ENCODE assay signal across 10 cellular contexts in genomic region chr2:217797661-217798069, GRCh38.
DNase-seq lines count a peak whose midpoint lies in the region; ATAC-seq, FAIRE-seq and TF ChIP-seq lines count a peak whose summit lies in the region.
"Had no signal": no experiment of that assay in that cellular context is flagged by ENCODE, and none has a peak within 500 bp of the region (broad histone marks: within the 10 kb centered on the region; RNA-seq: fewer than 3 reads in every experiment).

No MANE protein-coding gene starts in this region.

- H3K4me1 ChIP-seq in tibial artery = peaks cover 0 to 69% (median 20%) of the 10 kb centered on the region in 4 donors

- POLR2A ChIA-PET in activated CD8-positive, alpha-beta T cell treated with anti-CD3 and anti-CD28 coated beads, Interleukin-2, amount 10 ng/mL, durations not matched to agents 7 days and 5 days (lab: Charles Lee) = no interaction called here
- POLR2A ChIA-PET in activated CD8-positive, alpha-beta T cell treated with anti-CD3 and anti-CD28 coated beads for 36 hours (lab: Charles Lee) = interaction anchor here (0.7 kb wide), 1 partner anchor 924 kb away, joined by 4 read pairs; no protein-coding TSS in a partner anchor
- POLR2A ChIA-PET in WTC11 (lab: Charles Lee) = no interaction called here

- H3K9me3 ChIP-seq in tibial artery = no peaks in the 10 kb centered on the region
- H3K9me3 ChIP-seq: MG63 had no signal

- peaks cover 36 to 50% (median 40%) of the 10 kb centered on the region in 3 donors for H3K36me3 ChIP-seq in tibial artery
- H3K36me3 ChIP-seq: MG63 had no signal

- peak overlapping the region; percentile 72 to 73 for H3K27ac ChIP-seq in tibial artery

- H3K36me3 Mint-ChIP-seq in activated CD8-positive, alpha-beta T cell treated with anti-CD3 and anti-CD28 coated beads, Interleukin-2, amount 10 ng/mL, durations not matched to agents 7 days and 5 days (ENCODE audit: low read depth) = no peaks in the 10 kb centered on the region
- H3K36me3 Mint-ChIP-seq in activated CD8-positive, alpha-beta T cell treated with anti-CD3 and anti-CD28 coated beads for 36 hours (ENCODE audit: low read depth) = no peaks in the 10 kb centered on the region
- no peaks in the 10 kb centered on the region for H3K36me3 Mint-ChIP-seq in WTC11

- intact Hi-C loops in activated CD8-positive, alpha-beta T cell treated with anti-CD3 and anti-CD28 coated beads for 36 hours (cut with micrococcal nuclease) = no loop called here
- intact Hi-C loops in tibial artery (cut with DNase I; ENCODE audit: low total_unique reads) = no loop called here

- no peak for ATAC-seq in activated CD8-positive, alpha-beta T cell treated with anti-CD3 and anti-CD28 coated beads, Interleukin-2, amount 10 ng/mL, durations not matched to agents 7 days and 5 days
- no peak for ATAC-seq in activated CD8-positive, alpha-beta T cell treated with anti-CD3 and anti-CD28 coated beads for 36 hours
- ATAC-seq in left lobe of liver (peak; percentile 43), WTC11 (no peak), HG03045 (IDR thresholded peaks at IDR 0.05; ENCODE audit: unreplicated experiment) (no peak)

- H3K9me3 Mint-ChIP-seq in activated CD8-positive, alpha-beta T cell treated with anti-CD3 and anti-CD28 coated beads, Interleukin-2, amount 10 ng/mL, durations not matched to agents 7 days and 5 days (ENCODE audit: insufficient read depth) = no peaks in the 10 kb centered on the region
- H3K9me3 Mint-ChIP-seq in activated CD8-positive, alpha-beta T cell treated with anti-CD3 and anti-CD28 coated beads for 36 hours = no peaks in the 10 kb centered on the region
- no peaks in the 10 kb centered on the region for H3K9me3 Mint-ChIP-seq in WTC11

- no peaks in the 10 kb centered on the region for H3K27me3 ChIP-seq in tibial artery
- H3K27me3 ChIP-seq: MG63 had no signal

- TF ChIP-seq CTCF in activated CD8-positive, alpha-beta T cell treated with anti-CD3 and anti-CD28 coated beads for 36 hours (IDR thresholded peaks at IDR 0.05) = no peak
- no peak for TF ChIP-seq CTCF in tibial artery (IDR thresholded peaks at IDR 0.05)
- TF ChIP-seq CTCF in WTC11 (IDR thresholded peaks at IDR 0.05) = no peak

- CTCF ChIA-PET in activated CD8-positive, alpha-beta T cell treated with anti-CD3 and anti-CD28 coated beads, Interleukin-2, amount 10 ng/mL, durations not matched to agents 7 days and 5 days (lab: Charles Lee) = interaction anchor here (1.2 to 3.7 kb wide), 4 partner anchors 8 to 89 kb away, joined by 3 to 31 read pairs (median 7); no protein-coding TSS in a partner anchor
- CTCF ChIA-PET in activated CD8-positive, alpha-beta T cell treated with anti-CD3 and anti-CD28 coated beads for 36 hours (lab: Charles Lee) = interaction anchor here (1.4 to 5.0 kb wide), 3 partner anchors 8 to 89 kb away, joined by 7 to 26 read pairs (median 23); no protein-coding TSS in a partner anchor
- CTCF ChIA-PET in WTC11 (lab: Charles Lee) = interaction anchor here (0.7 to 3.7 kb wide), 2 partner anchors 8 to 196 kb away, joined by 3 to 17 read pairs; no protein-coding TSS in a partner anchor

- peaks cover 19% of the 10 kb centered on the region for H3K4me1 Mint-ChIP-seq in activated CD8-positive, alpha-beta T cell treated with anti-CD3 and anti-CD28 coated beads, Interleukin-2, amount 10 ng/mL, durations not matched to agents 7 days and 5 days (ENCODE audit: low read depth)
- no peaks in the 10 kb centered on the region for H3K4me1 Mint-ChIP-seq in activated CD8-positive, alpha-beta T cell treated with anti-CD3 and anti-CD28 coated beads for 36 hours (ENCODE audit: low read depth)
- H3K4me1 Mint-ChIP-seq in WTC11 = peaks cover 3% of the 10 kb centered on the region

- DNase-seq in activated CD8-positive, alpha-beta T cell treated with anti-CD3 and anti-CD28 coated beads, Interleukin-2, amount 10 ng/mL, durations not matched to agents 7 days and 5 days = peak; percentile 20
- no peak for DNase-seq in activated CD8-positive, alpha-beta T cell treated with anti-CD3 and anti-CD28 coated beads for 36 hours
- DNase-seq in RCC 7860 (ENCODE audit: low spot score) (peak; percentile 76), left lobe of liver (ENCODE audit: low spot score) (peak; percentile 71), tibial artery (peak; percentile 61 to 85), WTC11 (ENCODE audit: low spot score) (no peak), NCI-H446 (lab: John Stamatoyannopoulos, UW) (no peak)
- DNase-seq: amniotic stem cell, MG63 had no signal

- no peak overlapping the region for H3K27ac Mint-ChIP-seq in activated CD8-positive, alpha-beta T cell treated with anti-CD3 and anti-CD28 coated beads, Interleukin-2, amount 10 ng/mL, durations not matched to agents 7 days and 5 days
- H3K27ac Mint-ChIP-seq in activated CD8-positive, alpha-beta T cell treated with anti-CD3 and anti-CD28 coated beads for 36 hours = no peak overlapping the region
- no peak overlapping the region for H3K27ac Mint-ChIP-seq in WTC11

- FAIRE-seq in RCC 7860 (lab: Jason Lieb, UNC) = peak; percentile 43

- no peak overlapping the region for H3K4me3 Mint-ChIP-seq in activated CD8-positive, alpha-beta T cell treated with anti-CD3 and anti-CD28 coated beads, Interleukin-2, amount 10 ng/mL, durations not matched to agents 7 days and 5 days
- H3K4me3 Mint-ChIP-seq in activated CD8-positive, alpha-beta T cell treated with anti-CD3 and anti-CD28 coated beads for 36 hours = no peak overlapping the region
- no peak overlapping the region for H3K4me3 Mint-ChIP-seq in WTC11

- no peak overlapping the region for H3K4me3 ChIP-seq in tibial artery
- H3K4me3 ChIP-seq: MG63 had no signal

- no peaks in the 10 kb centered on the region for H3K27me3 Mint-ChIP-seq in activated CD8-positive, alpha-beta T cell treated with anti-CD3 and anti-CD28 coated beads, Interleukin-2, amount 10 ng/mL, durations not matched to agents 7 days and 5 days (ENCODE audit: low read depth)
- no peaks in the 10 kb centered on the region for H3K27me3 Mint-ChIP-seq in activated CD8-positive, alpha-beta T cell treated with anti-CD3 and anti-CD28 coated beads for 36 hours
- H3K27me3 Mint-ChIP-seq in WTC11 (ENCODE audit: low read depth) = no peaks in the 10 kb centered on the region

TF ChIP-seq in WTC11, 78 proteins besides CTCF, POLR2A, EP300 and RAD21 (continues in another document):
- TF ChIP-seq FOXP1 (CRISPR knock-in tag; IDR thresholded peaks at IDR 0.05; ENCODE audit: borderline replicate concordance) = no peak
- no peak for TF ChIP-seq ATF1 (CRISPR knock-in tag; IDR thresholded peaks at IDR 0.05)
- TF ChIP-seq RORB (CRISPR knock-in tag; IDR thresholded peaks at IDR 0.05) = no peak
- TF ChIP-seq ZNF423 (CRISPR knock-in tag; IDR thresholded peaks at IDR 0.05) = no peak
- TF ChIP-seq SOX15 (CRISPR knock-in tag; IDR thresholded peaks at IDR 0.05) = no peak
- TF ChIP-seq KAT7 (CRISPR knock-in tag; IDR thresholded peaks at IDR 0.05; ENCODE audit: borderline replicate concordance) = no peak
- no peak for TF ChIP-seq FOXK1 (CRISPR knock-in tag; IDR thresholded peaks at IDR 0.05)
- TF ChIP-seq MAX (CRISPR knock-in tag; IDR thresholded peaks at IDR 0.05) = no peak
- TF ChIP-seq NR3C1 (CRISPR knock-in tag; conservative IDR thresholded peaks at IDR 0.05; ENCODE audit: low read depth) = no peak
- no peak for TF ChIP-seq AR (CRISPR knock-in tag; IDR thresholded peaks at IDR 0.05)
- TF ChIP-seq ZBTB43 (CRISPR knock-in tag; IDR thresholded peaks at IDR 0.05) = no peak

Comparison
In these comparisons a context has a peak if more than half of its experiments do, and no peak if none do; other contexts are left out.
1. DNase-seq: peak in activated CD8-positive, alpha-beta T cell treated with anti-CD3 and anti-CD28 coated beads, Interleukin-2, amount 10 ng/mL, durations not matched to agents 7 days and 5 days (single experiment), RCC 7860 (single experiment), left lobe of liver (single experiment) and tibial artery (2 of 2); none in activated CD8-positive, alpha-beta T cell treated with anti-CD3 and anti-CD28 coated beads for 36 hours (single experiment), WTC11 (single experiment) and NCI-H446 (0 of 2).